In genomic region chr7:140451716-140452115, GRCh38 we compare ENCODE assay signal across 23 cellular contexts. TPM values are rescaled to one million over a fixed set of nuclear protein-coding genes. Genes with fewer than 3 reads are reported as not detected.
DNase-seq lines count a peak whose midpoint lies in the region; ATAC-seq, FAIRE-seq and TF ChIP-seq lines count a peak whose summit lies in the region.
"Had no signal": no experiment of that assay in that cellular context is flagged by ENCODE, and none has a peak within 500 bp of the region (broad histone marks: within the 10 kb centered on the region; RNA-seq: fewer than 3 reads in every experiment).

No MANE protein-coding gene starts in this region.

- H3K56ac ChIP-seq in H1 (replicated peaks; ENCODE audit: insufficient read length, low read depth, low read length): no peak overlapping the region

- peak overlapping the region; percentile 32 for H4K5ac ChIP-seq in H1 (ENCODE audit: insufficient read length, low read depth, low read length)

- FAIRE-seq in H1 (lab: Jason Lieb, UNC): no peak

- H3K27me3 ChIP-seq in H1 (replicated peaks in 1 of 4; ENCODE audit: control insufficient read depth in 3 of 4, extremely low read depth in 1 of 4, insufficient read depth in 3 of 4, low read length in 3 of 4) (peaks cover 0 to 1% (median 0%) of the 10 kb centered on the region in 4 experiments; a peak in 1 of 7 replicates), neutrophil (no peaks in the 10 kb centered on the region)
- H3K27me3 ChIP-seq: heart left ventricle, left lung had no signal

- H4K91ac ChIP-seq in H1 (replicated peaks; ENCODE audit: insufficient read length, low read length): no peak overlapping the region

- peaks cover 2% of the 10 kb centered on the region; the same call in 1 of the 2 replicates for H3K23me2 ChIP-seq in H1 (ENCODE audit: low read depth, low read length)

- H3K14ac ChIP-seq in H1 (ENCODE audit: insufficient read length): no peak overlapping the region

- peak overlapping the region; percentile 75 for H3K18ac ChIP-seq in H1 (ENCODE audit: extremely low read depth, low read length)

- no peak overlapping the region for H2BK5ac ChIP-seq in H1 (ENCODE audit: low read depth, low read length)

- no peaks in the 10 kb centered on the region for H3K27me3 Mint-ChIP-seq in activated CD4-positive, alpha-beta T cell treated with anti-CD3 and anti-CD28 coated beads for 36 hours
- no peaks in the 10 kb centered on the region for H3K27me3 Mint-ChIP-seq in T-cell
- H3K27me3 Mint-ChIP-seq: activated T-helper 17 cell treated with anti-CD3 and anti-CD28 coated beads, Interleukin-2, amount 50 U/mL, for 72 hours; type B pancreatic cell had no signal

- H4K20me1 ChIP-seq in H1 (replicated peaks in 1 of 2; ENCODE audit: control insufficient read depth in 1 of 2, insufficient read depth in 2 of 2, low read length in 2 of 2): peaks cover 0 to 4% of the 10 kb centered on the region in 2 experiments

- no peak overlapping the region for H3K4me3 Mint-ChIP-seq in activated CD4-positive, alpha-beta T cell treated with anti-CD3 and anti-CD28 coated beads for 36 hours
- no peak overlapping the region for H3K4me3 Mint-ChIP-seq in T-cell
- H3K4me3 Mint-ChIP-seq: activated T-helper 17 cell treated with anti-CD3 and anti-CD28 coated beads, Interleukin-2, amount 50 U/mL, for 72 hours; type B pancreatic cell had no signal

- peaks cover 30% of the 10 kb centered on the region for H3K36me3 Mint-ChIP-seq in activated CD4-positive, alpha-beta T cell treated with anti-CD3 and anti-CD28 coated beads for 36 hours (ENCODE audit: low read depth)
- H3K36me3 Mint-ChIP-seq in T-cell: peaks cover 48% of the 10 kb centered on the region

- H3K9ac ChIP-seq in H1 (replicated peaks in 1 of 4; ENCODE audit: extremely low read depth in 1 of 4, low read depth in 3 of 4, low read length in 3 of 4): no peak overlapping the region

- 0 out of 2 replicates have a peak, but pooled peaks cover 4% of the 10 kb centered on the region for H3K79me1 ChIP-seq in H1 (ENCODE audit: low read depth, low read length)

- no peak for TF ChIP-seq EP300 in H1 (IDR thresholded peaks at IDR 0.05; ENCODE audit: borderline replicate concordance in 1 of 2, low read depth in 2 of 2, low read length in 2 of 2)

- H3K9me3 Mint-ChIP-seq in activated CD4-positive, alpha-beta T cell treated with anti-CD3 and anti-CD28 coated beads for 36 hours (ENCODE audit: low read depth): no peaks in the 10 kb centered on the region
- no peaks in the 10 kb centered on the region for H3K9me3 Mint-ChIP-seq in T-cell
- H3K9me3 Mint-ChIP-seq: activated T-helper 17 cell treated with anti-CD3 and anti-CD28 coated beads, Interleukin-2, amount 50 U/mL, for 72 hours; type B pancreatic cell had no signal

- H3K9me3 ChIP-seq in H1 (ENCODE audit: insufficient read depth in 2 of 2, low read depth in 1 of 2, low read length in 1 of 2) (no peaks in the 10 kb centered on the region), neutrophil (no peaks in the 10 kb centered on the region)
- H3K9me3 ChIP-seq: heart left ventricle, left lung, prostate gland had no signal

- H3K4me1 ChIP-seq in H1 (replicated peaks in 1 of 4; ENCODE audit: control insufficient read depth in 3 of 4, insufficient read depth in 4 of 4, low read length in 3 of 4) (peaks cover 12 to 37% (median 33%) of the 10 kb centered on the region in 4 experiments; a peak in 6 of 7 replicates), neutrophil (ENCODE audit: control insufficient read depth in 1 of 2, insufficient read depth in 1 of 2, low read depth in 1 of 2, low read length in 1 of 2) (peaks cover 48 to 52% of the 10 kb centered on the region in 2 experiments)
- H3K4me1 ChIP-seq: prostate gland had no signal

- TF ChIP-seq RAD21 in H1 (IDR thresholded peaks at IDR 0.05 in 1 of 2, conservative IDR thresholded peaks at IDR 0.05 in 1 of 2; ENCODE audit: low read depth in 2 of 2, low read length in 2 of 2): no peak

- TF ChIP-seq CTCF in H1 (IDR thresholded peaks at IDR 0.05; ENCODE audit: control extremely low read depth in 1 of 3, insufficient read depth in 1 of 3, low read depth in 1 of 3, low read length in 3 of 3) (no peak), neutrophil (IDR thresholded peaks at IDR 0.05) (no peak)

- H2BK15ac ChIP-seq in H1 (ENCODE audit: low read length): no peak overlapping the region

- CTCF ChIA-PET in activated CD4-positive, alpha-beta T cell treated with anti-CD3 and anti-CD28 coated beads for 36 hours (lab: Charles Lee): interaction anchor here (0.9 kb wide), 1 partner anchor 49 kb away, joined by 3 read pairs; no protein-coding TSS in a partner anchor
- CTCF ChIA-PET in T-cell (lab: Charles Lee) (interaction anchor here in 1 of 2 donors (1.1 kb wide), 1 partner anchor 25 kb away, joined by 3 read pairs; no protein-coding TSS in a partner anchor), H1 (lab: Charles Lee; ENCODE audit: partially characterized antibody) (interaction anchor here (0.6 to 2.3 kb wide), 2 partner anchors 41 to 144 kb away, joined by 5 to 6 read pairs; no protein-coding TSS in a partner anchor)

- H2AK5ac ChIP-seq in H1 (ENCODE audit: low read depth, low read length): no peak overlapping the region

- H3K27ac Mint-ChIP-seq in activated CD4-positive, alpha-beta T cell treated with anti-CD3 and anti-CD28 coated beads for 36 hours: peak overlapping the region; percentile 20
- peak overlapping the region; percentile 7 to 60 for H3K27ac Mint-ChIP-seq in T-cell
- H3K27ac Mint-ChIP-seq: activated T-helper 17 cell treated with anti-CD3 and anti-CD28 coated beads, Interleukin-2, amount 50 U/mL, for 72 hours; type B pancreatic cell had no signal

- H3K23ac ChIP-seq in H1 (ENCODE audit: insufficient read length): no peak overlapping the region

- no peak overlapping the region for H3K4me2 ChIP-seq in H1 (ENCODE audit: insufficient read depth in 1 of 2, low read depth in 2 of 2, low read length in 2 of 2)

- no peak overlapping the region for H2AFZ ChIP-seq in H1 (ENCODE audit: low read length)

- no peak for ATAC-seq in activated CD4-positive, alpha-beta T cell treated with anti-CD3 and anti-CD28 coated beads for 36 hours
- ATAC-seq in T-cell (replicated peaks in 1 of 4) (no peak), HG02623 (IDR thresholded peaks at IDR 0.05; ENCODE audit: unreplicated experiment) (no peak)
- ATAC-seq: activated T-helper 17 cell treated with anti-CD3 and anti-CD28 coated beads, Interleukin-2, amount 50 U/mL, for 72 hours; heart left ventricle; left lung had no signal

- H3K79me2 ChIP-seq in H1 (ENCODE audit: control insufficient read depth in 1 of 2, insufficient read depth in 2 of 2, low read length in 2 of 2): peaks cover 0 to 25% of the 10 kb centered on the region in 2 experiments; a peak in 1 of 4 replicates

- peaks cover 34% of the 10 kb centered on the region for H3K4me1 Mint-ChIP-seq in activated CD4-positive, alpha-beta T cell treated with anti-CD3 and anti-CD28 coated beads for 36 hours
- H3K4me1 Mint-ChIP-seq in T-cell: peaks cover 25 to 62% (median 30%) of the 10 kb centered on the region in 3 donors

- H2BK12ac ChIP-seq in H1 (ENCODE audit: low read depth, low read length): 0 out of 2 replicates have a peak overlapping the region, but pooled peaks have one; percentile 35

- 87% methylated on average over 1 of the region's 1 CpG; no CpG with 5 or more reads in 1 of the 2 experiments for WGBS in H1 (ENCODE audit: extremely low coverage in 1 of 2, insufficient coverage in 1 of 2, insufficient read length in 1 of 2, insufficient replicate concordance in 2 of 2, low coverage in 1 of 2, low lambda C conversion rate in 2 of 2, missing lambda C conversion rate in 1 of 2), 2 experiments

- no peak overlapping the region for H4K8ac ChIP-seq in H1 (ENCODE audit: extremely low read depth, insufficient read depth, low read length)

- H3K36me3 ChIP-seq in H1 (ENCODE audit: control insufficient read depth in 2 of 4, insufficient read depth in 4 of 4, low read length in 3 of 4) (peaks cover 10 to 34% (median 12%) of the 10 kb centered on the region in 4 experiments; a peak in 6 of 8 replicates), neutrophil (peaks cover 53% of the 10 kb centered on the region)

- no peak for TF ChIP-seq POLR2A in H1 (IDR thresholded peaks at IDR 0.05; ENCODE audit: control extremely low read depth in 1 of 2, low read depth in 2 of 2, low read length in 2 of 2)

- no peak overlapping the region; the same call in 1 of the 2 replicates for H2BK20ac ChIP-seq in H1 (ENCODE audit: low read length)

- H3K4me3 ChIP-seq in H1 (ENCODE audit: extremely low read depth in 1 of 4, insufficient read depth in 2 of 4, low read depth in 3 of 4, low read length in 4 of 4): no peak overlapping the region
- no peak overlapping the region for H3K4me3 ChIP-seq in neutrophil (ENCODE audit: low read depth in 1 of 2, low read length in 1 of 2)
- H3K4me3 ChIP-seq: heart left ventricle, left lung, prostate gland had no signal

- H3K27ac ChIP-seq in H1 (ENCODE audit: low read depth, low read length): no peak overlapping the region
- peak overlapping the region; percentile 56 for H3K27ac ChIP-seq in neutrophil
- H3K27ac ChIP-seq: heart left ventricle, left lung, prostate gland, RWPE1 had no signal

- H2BK120ac ChIP-seq in H1 (replicated peaks; ENCODE audit: low read depth, low read length): no peak overlapping the region

- no peak overlapping the region for H3K4ac ChIP-seq in H1 (replicated peaks; ENCODE audit: insufficient read length, low read depth, low read length)

- DNase-seq in activated CD4-positive, alpha-beta T cell treated with anti-CD3 and anti-CD28 coated beads for 36 hours: no peak
- DNase-seq in activated CD4-positive, alpha-beta T cell treated with anti-CD3 and anti-CD28 coated beads for 4 hours: no peak
- DNase-seq in T-cell (no peak), H1 (ENCODE audit: low read depth in 1 of 2, low spot score in 2 of 2) (no peak), hepatic stellate cell (ENCODE audit: low spot score) (no peak), mesenteric fat pad (ENCODE audit: low spot score) (no peak)
- DNase-seq: activated CD4-positive, alpha-beta T cell treated with anti-CD3 and anti-CD28 coated beads, Interleukin-2, amount 50 U/mL, for 48 hours; activated CD8-positive, alpha-beta memory T cell treated with anti-CD3 and anti-CD28 coated beads, Interleukin-2, amount 50 U/mL, for 4 hours; AML-193; cerebellar nuclear complex; heart left ventricle; Karpas-422; left lung; MV-4-11 had no signal

- POLR2A ChIA-PET in activated CD4-positive, alpha-beta T cell treated with anti-CD3 and anti-CD28 coated beads for 36 hours (lab: Charles Lee): interaction anchor here (0.6 kb wide), 1 partner anchor 74 kb away, joined by 3 read pairs; no protein-coding TSS in a partner anchor
- POLR2A ChIA-PET in T-cell (lab: Charles Lee): no interaction called here
- POLR2A ChIA-PET in H1 (lab: Charles Lee; ENCODE audit: partially characterized antibody): interaction anchor here (1.9 kb wide), 1 partner anchor 11 kb away, joined by 6 read pairs; no protein-coding TSS in a partner anchor

- intact Hi-C loops in activated CD4-positive, alpha-beta T cell treated with anti-CD3 and anti-CD28 coated beads for 36 hours (cut with DNase I, micrococcal nuclease): no loop called here

RNA-seq across cellular contexts. Expression of gene MKRN1, which starts 27.6 kb away (rescaled TPM):
- 10 to 100 TPM; 73.6 to 77.9 TPM for total RNA-seq in activated CD4-positive, alpha-beta T cell treated with anti-CD3 and anti-CD28 coated beads for 36 hours
- total RNA-seq in T-cell (100 to 1,000 TPM; 108 to 146 (median 137) TPM), mesenteric fat pad (58.5 TPM)
- total RNA-seq in H1 (2021; fragmentation: NEBNext Ultra II Directional; extraction: Animal tissue kit (Norgen Biotek cat#: 25700)): 94.6 and 99.6 TPM in 2 replicates
- 35.1 and 46.2 TPM in 2 replicates for polyA plus RNA-seq in H1 (2011; rRNA removed)
- polyA plus RNA-seq in H1 (2011; cell fraction: cytosol; rRNA removed): 55.2 TPM
- 47.1 TPM for polyA plus RNA-seq in H1 (2011; cell fraction: nucleus; rRNA removed)
- 79.4 to 96.7 TPM (median 81.8 TPM) in 4 replicates for polyA plus RNA-seq in H1 (2012, experiment 1 of 2)
- polyA plus RNA-seq in H1 (2012, experiment 2 of 2): 21.0 TPM
- 70.8 TPM for polyA plus RNA-seq in H1 (2013, experiment 1 of 2)
- polyA plus RNA-seq in H1 (2013, experiment 2 of 2): 72.2 TPM
- 81.2 and 83.4 TPM in 2 replicates for polyA minus RNA-seq in H1 (2011; rRNA and poly(A)+ RNA removed)
- polyA minus RNA-seq in H1 (2011; cell fraction: cytosol; rRNA and poly(A)+ RNA removed): 63.6 TPM
- 47.2 TPM for polyA minus RNA-seq in H1 (2011; cell fraction: nucleus; rRNA and poly(A)+ RNA removed)

RNA-seq across cellular contexts. Expression of gene RAB19, which starts 47.9 kb away (rescaled TPM):
- 10 to 100 TPM; 11.3 to 12.8 TPM for total RNA-seq in activated CD4-positive, alpha-beta T cell treated with anti-CD3 and anti-CD28 coated beads for 36 hours
- total RNA-seq in T-cell (1 to 10 TPM; 4.3 to 8.9 (median 5.6) TPM), mesenteric fat pad (not detected)
- total RNA-seq in H1 (2021; fragmentation: NEBNext Ultra II Directional; extraction: Animal tissue kit (Norgen Biotek cat#: 25700)): 9.8 TPM in 2 replicates
- polyA plus RNA-seq in H1 (2011; rRNA removed): 9.8 and 11.0 TPM in 2 replicates
- 11.4 TPM for polyA plus RNA-seq in H1 (2011; cell fraction: cytosol; rRNA removed)
- polyA plus RNA-seq in H1 (2011; cell fraction: nucleus; rRNA removed): 4.9 TPM
- polyA plus RNA-seq in H1 (2012, experiment 1 of 2): 2.4 to 5.7 TPM (median 4.6 TPM) in 4 replicates
- 4.7 TPM for polyA plus RNA-seq in H1 (2012, experiment 2 of 2)
- 4.8 TPM for polyA plus RNA-seq in H1 (2013, experiment 1 of 2)
- polyA plus RNA-seq in H1 (2013, experiment 2 of 2): 5.5 TPM
- polyA minus RNA-seq in H1 (2011; rRNA and poly(A)+ RNA removed): 32.3 and 35.9 TPM in 2 replicates
- 10.0 TPM for polyA minus RNA-seq in H1 (2011; cell fraction: cytosol; rRNA and poly(A)+ RNA removed)
- polyA minus RNA-seq in H1 (2011; cell fraction: nucleus; rRNA and poly(A)+ RNA removed): 9.0 TPM
- total RNA-seq: A172, H4, heart left ventricle had no signal
- polyA plus RNA-seq: heart left ventricle, neural cell had no signal

RNA-seq across cellular contexts. Expression of gene SLC37A3, which starts 53.4 kb away (rescaled TPM):
- total RNA-seq in activated CD4-positive, alpha-beta T cell treated with anti-CD3 and anti-CD28 coated beads for 36 hours: 10 to 100 TPM; 47.5 to 55.5 TPM
- total RNA-seq in T-cell (10 to 100 TPM; 23.2 to 50.5 (median 38.1) TPM), mesenteric fat pad (45.6 TPM)
- total RNA-seq in H1 (2021; fragmentation: NEBNext Ultra II Directional; extraction: Animal tissue kit (Norgen Biotek cat#: 25700)): 47.3 and 58.2 TPM in 2 replicates
- 71.0 and 74.1 TPM in 2 replicates for polyA plus RNA-seq in H1 (2011; rRNA removed)
- 81.6 TPM for polyA plus RNA-seq in H1 (2011; cell fraction: cytosol; rRNA removed)
- polyA plus RNA-seq in H1 (2011; cell fraction: nucleus; rRNA removed): 91.2 TPM
- 35.5 to 45.0 TPM (median 40.6 TPM) in 4 replicates for polyA plus RNA-seq in H1 (2012, experiment 1 of 2)
- 6.0 TPM for polyA plus RNA-seq in H1 (2012, experiment 2 of 2)
- 54.0 TPM for polyA plus RNA-seq in H1 (2013, experiment 1 of 2)
- polyA plus RNA-seq in H1 (2013, experiment 2 of 2): 57.0 TPM
- 113 and 115 TPM in 2 replicates for polyA minus RNA-seq in H1 (2011; rRNA and poly(A)+ RNA removed)
- 31.4 TPM for polyA minus RNA-seq in H1 (2011; cell fraction: cytosol; rRNA and poly(A)+ RNA removed)
- polyA minus RNA-seq in H1 (2011; cell fraction: nucleus; rRNA and poly(A)+ RNA removed): 93.1 TPM

Comparison
In these comparisons a context has a peak if more than half of its experiments do, and no peak if none do; other contexts are left out.
1. POLR2A ChIA-PET loops: an anchor here in activated CD4-positive, alpha-beta T cell treated with anti-CD3 and anti-CD28 coated beads for 36 hours (0.6 kb wide) and H1 (1.9 kb wide); none called in T-cell.